ENCODE assay signal across 9 cellular contexts in genomic region chr6:56659721-56660373, GRCh38. TPM values are rescaled to one million over a fixed set of nuclear protein-coding genes. Genes with fewer than 3 reads are reported as not detected.
DNase-seq lines count a peak whose midpoint lies in the region; ATAC-seq, FAIRE-seq and TF ChIP-seq lines count a peak whose summit lies in the region.
"Had no signal": no experiment of that assay in that cellular context is flagged by ENCODE, and none has a peak within 500 bp of the region (broad histone marks: within the 10 kb centered on the region; RNA-seq: fewer than 3 reads in every experiment).

No MANE protein-coding gene starts in this region.

- TF ChIP-seq CTCF in uterus (IDR thresholded peaks at IDR 0.05) = no peak

- H3K9me3 Mint-ChIP-seq in stimulated activated memory B cell treated with anti-CD40 and anti-IgM and Interleukin-4, amounts not matched to agents 10 μg/mL and 1 μg/mL and 100 μg/mL, for 72 hours = no peaks in the 10 kb centered on the region
- H3K9me3 Mint-ChIP-seq in activated naive CD8-positive, alpha-beta T cell treated with anti-CD3 and anti-CD28 coated beads, Interleukin-2, amount 50 U/mL, for 24 hours = no peaks in the 10 kb centered on the region

- no peak overlapping the region for H3K27ac Mint-ChIP-seq in stimulated activated memory B cell treated with anti-CD40 and anti-IgM and Interleukin-4, amounts not matched to agents 10 μg/mL and 1 μg/mL and 100 μg/mL, for 72 hours
- no peak overlapping the region for H3K27ac Mint-ChIP-seq in activated naive CD8-positive, alpha-beta T cell treated with anti-CD3 and anti-CD28 coated beads, Interleukin-2, amount 50 U/mL, for 24 hours

- no peaks in the 10 kb centered on the region for H3K36me3 Mint-ChIP-seq in stimulated activated memory B cell treated with anti-CD40 and anti-IgM and Interleukin-4, amounts not matched to agents 10 μg/mL and 1 μg/mL and 100 μg/mL, for 72 hours
- H3K36me3 Mint-ChIP-seq in activated naive CD8-positive, alpha-beta T cell treated with anti-CD3 and anti-CD28 coated beads, Interleukin-2, amount 50 U/mL, for 24 hours (ENCODE audit: low read depth) = no peaks in the 10 kb centered on the region

- FAIRE-seq in islet of Langerhans (lab: Jason Lieb, UNC) = peak; percentile 41

- DNase-seq in uterus (no peak), DMS153 treated with DMSO at 0.1 percent for 48 hours (lab: John Stamatoyannopoulos, UW; ENCODE audit: unreplicated experiment) (no peak)
- no peak for DNase-seq in activated naive CD8-positive, alpha-beta T cell treated with anti-CD3 and anti-CD28 coated beads, Interleukin-2, amount 50 U/mL, for 24 hours
- DNase-seq: NCI-H446 treated with DMSO at 0.1 percent for 48 hours had no signal

- H3K4me3 Mint-ChIP-seq in stimulated activated memory B cell treated with anti-CD40 and anti-IgM and Interleukin-4, amounts not matched to agents 10 μg/mL and 1 μg/mL and 100 μg/mL, for 72 hours = no peak overlapping the region
- no peak overlapping the region for H3K4me3 Mint-ChIP-seq in activated naive CD8-positive, alpha-beta T cell treated with anti-CD3 and anti-CD28 coated beads, Interleukin-2, amount 50 U/mL, for 24 hours

- no peaks in the 10 kb centered on the region for H3K9me3 ChIP-seq in uterus

- intact Hi-C loops in uterus (cut with DNase I; ENCODE audit: low total_unique reads) = no loop called here

- H3K27me3 Mint-ChIP-seq in stimulated activated memory B cell treated with anti-CD40 and anti-IgM and Interleukin-4, amounts not matched to agents 10 μg/mL and 1 μg/mL and 100 μg/mL, for 72 hours = no peaks in the 10 kb centered on the region
- H3K27me3 Mint-ChIP-seq in activated naive CD8-positive, alpha-beta T cell treated with anti-CD3 and anti-CD28 coated beads, Interleukin-2, amount 50 U/mL, for 24 hours = no peaks in the 10 kb centered on the region

- H3K4me1 ChIP-seq in uterus = no peaks in the 10 kb centered on the region

- no peak for TF ChIP-seq POLR2A in uterus (IDR thresholded peaks at IDR 0.05)

- H3K4me1 Mint-ChIP-seq in stimulated activated memory B cell treated with anti-CD40 and anti-IgM and Interleukin-4, amounts not matched to agents 10 μg/mL and 1 μg/mL and 100 μg/mL, for 72 hours = no peaks in the 10 kb centered on the region
- peaks cover 3% of the 10 kb centered on the region for H3K4me1 Mint-ChIP-seq in activated naive CD8-positive, alpha-beta T cell treated with anti-CD3 and anti-CD28 coated beads, Interleukin-2, amount 50 U/mL, for 24 hours

- ATAC-seq in GM18520 (IDR thresholded peaks at IDR 0.05; ENCODE audit: unreplicated experiment) (peak; percentile 80), GM21717 (IDR thresholded peaks at IDR 0.05; ENCODE audit: unreplicated experiment) (peak; percentile 90), HG03520 (IDR thresholded peaks at IDR 0.05; ENCODE audit: unreplicated experiment) (peak; percentile 64)
- ATAC-seq in stimulated activated memory B cell treated with anti-CD40 and anti-IgM and Interleukin-4, amounts not matched to agents 10 μg/mL and 1 μg/mL and 100 μg/mL, for 72 hours = no peak
- no peak for ATAC-seq in activated naive CD8-positive, alpha-beta T cell treated with anti-CD3 and anti-CD28 coated beads, Interleukin-2, amount 50 U/mL, for 24 hours

- H3K4me3 ChIP-seq in uterus = no peak overlapping the region

- H3K36me3 ChIP-seq in uterus = no peaks in the 10 kb centered on the region

- no peaks in the 10 kb centered on the region for H3K27me3 ChIP-seq in uterus

- H3K27ac ChIP-seq in uterus = no peak overlapping the region

RNA-seq across cellular contexts. Expression of gene DST, which starts 17.2 kb away (rescaled TPM):
- total RNA-seq in uterus = 100 to 1,000 TPM; 307 to 809 (median 516) TPM

Comparison
In these comparisons a context has a peak if more than half of its experiments do, and no peak if none do; other contexts are left out.
1. ATAC-seq: peak in GM18520 (single experiment), GM21717 (single experiment) and HG03520 (single experiment); none in stimulated activated memory B cell treated with anti-CD40 and anti-IgM and Interleukin-4, amounts not matched to agents 10 μg/mL and 1 μg/mL and 100 μg/mL, for 72 hours (single experiment) and activated naive CD8-positive, alpha-beta T cell treated with anti-CD3 and anti-CD28 coated beads, Interleukin-2, amount 50 U/mL, for 24 hours (single experiment).